14 cellular contexts compared by ENCODE assay signal in genomic region chr1:165896277-165896676, GRCh38.
DNase-seq lines count a peak whose midpoint lies in the region; ATAC-seq and TF ChIP-seq lines count a peak whose summit lies in the region.
"Had no signal": no experiment of that assay in that cellular context is flagged by ENCODE, and none has a peak within 500 bp of the region (broad histone marks: within the 10 kb centered on the region; RNA-seq: fewer than 3 reads in every experiment).

No MANE protein-coding gene starts in this region.

- H2BK120ac ChIP-seq in mesenchymal stem cell (ENCODE audit: low read depth, low read length), result peak overlapping the region; percentile 3

- WGBS in mesenchymal stem cell, result 44% methylated on average over 10 of the region's 10 CpGs

- H3K9me3 Mint-ChIP-seq in effector memory CD8-positive, alpha-beta T cell, result no peaks in the 10 kb centered on the region
- no peaks in the 10 kb centered on the region for H3K9me3 Mint-ChIP-seq in activated naive CD8-positive, alpha-beta T cell treated with anti-CD3 and anti-CD28 coated beads for 36 hours

- H3K27me3 Mint-ChIP-seq in effector memory CD8-positive, alpha-beta T cell, result no peaks in the 10 kb centered on the region
- H3K27me3 Mint-ChIP-seq in activated naive CD8-positive, alpha-beta T cell treated with anti-CD3 and anti-CD28 coated beads for 36 hours, result no peaks in the 10 kb centered on the region

- no peak for ATAC-seq in effector memory CD8-positive, alpha-beta T cell (replicated peaks)
- no peak for ATAC-seq in GM21529 (IDR thresholded peaks at IDR 0.05; ENCODE audit: unreplicated experiment)
- ATAC-seq in HG03432 (IDR thresholded peaks at IDR 0.05; ENCODE audit: unreplicated experiment), result no peak
- ATAC-seq: GM12878 had no signal

- peaks cover 37% of the 10 kb centered on the region for H3K79me2 ChIP-seq in ACC112 (ENCODE audit: control insufficient read depth, insufficient read depth, low read length, unreplicated experiment)
- H3K79me2 ChIP-seq in MM.1S (ENCODE audit: low read length), result peaks cover 75% of the 10 kb centered on the region

- H2BK15ac ChIP-seq in mesenchymal stem cell (ENCODE audit: low read depth, poor library complexity, severe bottlenecking), result peak overlapping the region; percentile 44

- peak overlapping the region in 1 of 2 experiments; percentile 85 for H3K4ac ChIP-seq in mesenchymal stem cell (ENCODE audit: low read depth in 1 of 2, low read length in 2 of 2)

- H4K91ac ChIP-seq in mesenchymal stem cell (ENCODE audit: low read length), result peak overlapping the region; percentile 74

- H3K4me1 ChIP-seq in ACC112 (ENCODE audit: control insufficient read depth, insufficient read depth, low read length, unreplicated experiment) (peaks cover 54% of the 10 kb centered on the region), MM.1S (ENCODE audit: low read length) (peaks cover 25% of the 10 kb centered on the region), mesenchymal stem cell (ENCODE audit: control insufficient read depth, insufficient read depth, low read depth, low read length) (peaks cover 53% of the 10 kb centered on the region)

- peaks cover 9 to 10% of the 10 kb centered on the region in 2 donors for H3K4me1 Mint-ChIP-seq in effector memory CD8-positive, alpha-beta T cell (ENCODE audit: low read depth in 2 of 2)
- H3K4me1 Mint-ChIP-seq in activated naive CD8-positive, alpha-beta T cell treated with anti-CD3 and anti-CD28 coated beads for 36 hours, result peaks cover 2% of the 10 kb centered on the region

- H3K4me3 Mint-ChIP-seq in effector memory CD8-positive, alpha-beta T cell, result no peak overlapping the region
- H3K4me3 Mint-ChIP-seq in activated naive CD8-positive, alpha-beta T cell treated with anti-CD3 and anti-CD28 coated beads for 36 hours, result no peak overlapping the region

- DNase-seq in MM.1S (no peak), mesenchymal stem cell (peak; percentile 97), GF-D8 (lab: John Stamatoyannopoulos, UW) (no peak)
- no peak for DNase-seq in effector memory CD8-positive, alpha-beta T cell
- no peak for DNase-seq in activated naive CD8-positive, alpha-beta T cell treated with anti-CD3 and anti-CD28 coated beads for 36 hours
- DNase-seq: activated naive CD4-positive, alpha-beta T cell treated with anti-CD3 and anti-CD28 coated beads, Interleukin-2, amount 50 U/mL, for 16 hours; AML-193; Kasumi-1; stimulated activated CD4-positive, alpha-beta T cell treated with anti-CD3 and anti-CD28 coated beads, Interleukin-2, amount 100 ng/mL, for 24 hours had no signal

- peak overlapping the region; percentile 30 for H2AFZ ChIP-seq in ACC112 (ENCODE audit: low read length, unreplicated experiment)
- no peak overlapping the region for H2AFZ ChIP-seq in MM.1S (ENCODE audit: low read length)
- H2AFZ ChIP-seq in mesenchymal stem cell (ENCODE audit: low read depth, low read length), result no peak overlapping the region

- H3K27me3 ChIP-seq in ACC112 (ENCODE audit: insufficient read depth, low read length) (no peaks in the 10 kb centered on the region), MM.1S (replicated peaks; ENCODE audit: insufficient read depth, low read length) (no peaks in the 10 kb centered on the region), mesenchymal stem cell (ENCODE audit: control insufficient read depth in 1 of 2, insufficient read depth in 1 of 2, low read length in 2 of 2) (no peaks in the 10 kb centered on the region)
- H3K27me3 ChIP-seq: tibial nerve had no signal

- no peak overlapping the region for H3K23ac ChIP-seq in mesenchymal stem cell (ENCODE audit: low read length in 2 of 2)

- peak overlapping the region; percentile 20 for H4K8ac ChIP-seq in mesenchymal stem cell (ENCODE audit: low read length)

- H2AK5ac ChIP-seq in mesenchymal stem cell (ENCODE audit: low read length, severe bottlenecking), result peak overlapping the region; percentile 28

- no peak overlapping the region for H3K9ac ChIP-seq in MM.1S (ENCODE audit: low read length)
- peak overlapping the region; percentile 85 for H3K9ac ChIP-seq in mesenchymal stem cell (ENCODE audit: low read length)

- no peak overlapping the region for H3K14ac ChIP-seq in mesenchymal stem cell (ENCODE audit: low read length in 2 of 2)

- peak overlapping the region; percentile 31 to 82 for H3K18ac ChIP-seq in mesenchymal stem cell (ENCODE audit: low read depth in 1 of 2, low read length in 2 of 2)

- no peak for TF ChIP-seq CTCF in MM.1S (IDR thresholded peaks at IDR 0.05; ENCODE audit: low read length)

- peak overlapping the region; percentile 4 to 45 for H3K27ac Mint-ChIP-seq in effector memory CD8-positive, alpha-beta T cell
- no peak overlapping the region for H3K27ac Mint-ChIP-seq in activated naive CD8-positive, alpha-beta T cell treated with anti-CD3 and anti-CD28 coated beads for 36 hours

- H3K36me3 Mint-ChIP-seq in effector memory CD8-positive, alpha-beta T cell (ENCODE audit: insufficient read depth), result no peaks in the 10 kb centered on the region
- H3K36me3 Mint-ChIP-seq in activated naive CD8-positive, alpha-beta T cell treated with anti-CD3 and anti-CD28 coated beads for 36 hours, result peaks cover 45% of the 10 kb centered on the region

- peaks cover 10% of the 10 kb centered on the region for H3F3A ChIP-seq in MM.1S (ENCODE audit: insufficient read depth, low read length)

- peak overlapping the region; percentile 60 to 89 for H2BK12ac ChIP-seq in mesenchymal stem cell (ENCODE audit: low read length in 2 of 2)

- H3K36me3 ChIP-seq in ACC112 (ENCODE audit: insufficient read depth, low read length) (peaks cover 17% of the 10 kb centered on the region; the same call in 1 of the 2 replicates), MM.1S (replicated peaks; ENCODE audit: insufficient read depth, low read length) (peaks cover 2% of the 10 kb centered on the region; the same call in 1 of the 2 replicates), mesenchymal stem cell (ENCODE audit: control insufficient read depth in 1 of 2, insufficient read depth in 2 of 2, low read depth in 1 of 2, low read length in 2 of 2) (peaks cover 17 to 35% of the 10 kb centered on the region in 2 experiments)

- H3K4me3 ChIP-seq in ACC112 (ENCODE audit: low read depth, low read length) (peak overlapping the region; percentile 14; the same call in 1 of the 2 replicates), MM.1S (ENCODE audit: low read length) (no peak overlapping the region), mesenchymal stem cell (ENCODE audit: insufficient read depth in 1 of 2, low read depth in 1 of 2, low read length in 2 of 2) (peak overlapping the region in 1 of 2 experiments; percentile 16)
- H3K4me3 ChIP-seq: GM12878, tibial nerve had no signal

- H3K9me3 ChIP-seq in MM.1S (replicated peaks; ENCODE audit: insufficient read depth, low read length) (no peaks in the 10 kb centered on the region), mesenchymal stem cell (ENCODE audit: control insufficient read depth, low read length) (no peaks in the 10 kb centered on the region)
- H3K9me3 ChIP-seq: tibial nerve had no signal

- peaks cover 15% of the 10 kb centered on the region for H3K79me1 ChIP-seq in mesenchymal stem cell (replicated peaks; ENCODE audit: low read length, poor library complexity, severe bottlenecking)

- H3K4me2 ChIP-seq in MM.1S (ENCODE audit: low read depth, low read length), result peak overlapping the region; percentile 65
- H3K4me2 ChIP-seq in mesenchymal stem cell (ENCODE audit: low read length, poor library complexity, severe bottlenecking), result no peak overlapping the region

- H3K9me2 ChIP-seq in MM.1S (replicated peaks; ENCODE audit: insufficient read depth, low read length), result no peaks in the 10 kb centered on the region

- H3K27ac ChIP-seq in ACC112 (ENCODE audit: low read depth, low read length) (peak overlapping the region; percentile 92), MM.1S (ENCODE audit: low read length) (peak overlapping the region; percentile 83), mesenchymal stem cell (ENCODE audit: low read length, poor library complexity, severe bottlenecking) (peak overlapping the region; percentile 70)

- no peak overlapping the region for H2BK5ac ChIP-seq in mesenchymal stem cell (ENCODE audit: low read depth, low read length, poor library complexity, severe bottlenecking)

- H4K20me1 ChIP-seq in MM.1S (ENCODE audit: insufficient read depth, low read length), result no peaks in the 10 kb centered on the region; the same call in 1 of the 2 replicates
